9 cellular contexts compared by ENCODE assay signal in the genomic region with DNA sequence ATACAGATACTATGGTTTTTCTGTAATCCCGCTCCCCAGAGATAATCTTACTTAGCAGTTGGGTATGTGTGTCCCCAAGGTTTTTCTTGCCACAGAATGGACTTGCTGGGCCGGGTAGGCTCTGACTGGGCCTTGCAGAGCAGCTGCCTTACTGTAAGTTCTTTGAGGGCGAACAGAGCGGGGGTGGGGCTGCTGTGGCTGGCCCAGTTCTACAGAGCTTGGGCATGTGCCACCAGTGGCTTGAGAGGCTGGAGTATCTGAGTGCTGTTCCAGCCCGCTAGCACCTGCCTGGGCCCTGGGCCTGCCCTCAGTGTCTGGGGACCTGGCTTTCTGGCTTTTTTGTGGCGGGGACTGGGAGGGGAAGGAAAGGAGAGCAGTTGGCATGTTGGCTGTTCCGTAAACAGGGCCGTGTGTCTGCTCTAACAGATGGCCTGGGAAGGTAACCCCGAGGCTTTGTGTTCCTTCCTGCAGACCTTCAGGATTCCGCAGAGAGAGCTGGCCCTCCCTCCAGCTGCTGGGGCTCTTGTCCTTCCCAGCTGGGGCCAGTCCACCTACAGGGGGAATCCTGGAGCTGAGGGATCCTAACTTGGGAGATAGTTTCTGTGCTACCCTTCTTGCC. TPM values are rescaled to one million over a fixed set of nuclear protein-coding genes. Genes with fewer than 3 reads are reported as not detected.
DNase-seq lines count a peak whose midpoint lies in the region; ATAC-seq, FAIRE-seq and TF ChIP-seq lines count a peak whose summit lies in the region.
"Not testable (repeated sequence)": the region's sequence is repeated elsewhere in the genome, so short reads cannot be mapped to it uniquely, and the experiment has no call there.
"Had no signal": no experiment of that assay in that cellular context is flagged by ENCODE, and none has a peak within 500 bp of the region (broad histone marks: within the 10 kb centered on the region; RNA-seq: fewer than 3 reads in every experiment).

No MANE protein-coding gene starts in this region.

- dilution Hi-C loops in IMR-90 (cut with HindIII; ENCODE audit: low sequenced_read_pairs, unreplicated experiment): not testable (repeated sequence)

- TF ChIP-seq RAD21 in A549 (conservative IDR thresholded peaks at IDR 0.05 in 1 of 2, IDR thresholded peaks at IDR 0.05 in 1 of 2); IMR-90 (IDR thresholded peaks at IDR 0.05; ENCODE audit: low read length): not testable (repeated sequence)

- H4K5ac ChIP-seq in IMR-90 (ENCODE audit: low read depth, low read length): not testable (repeated sequence)

- H3K27ac ChIP-seq in A549; IMR-90 (ENCODE audit: insufficient read depth, low read length); gastroesophageal sphincter; lower lobe of right lung; psoas muscle; upper lobe of right lung: not testable (repeated sequence)

- not testable (repeated sequence) for H3K4me3 ChIP-seq in A549; IMR-90 (ENCODE audit: insufficient read depth, low read depth, low read length); gastroesophageal sphincter; lower lobe of right lung; psoas muscle; upper lobe of right lung

- H3K4ac ChIP-seq in IMR-90 (ENCODE audit: low read depth, low read length): not testable (repeated sequence)

- in situ Hi-C loops in IMR-90 (cut with MboI; ENCODE audit: low sequenced_read_pairs): not testable (repeated sequence)

- H4K91ac ChIP-seq in IMR-90 (ENCODE audit: insufficient read depth, low read depth, low read length): not testable (repeated sequence)

- H3K9ac ChIP-seq in IMR-90 (ENCODE audit: low read depth, low read length): not testable (repeated sequence)

- not testable (repeated sequence) for H2BK5ac ChIP-seq in IMR-90 (ENCODE audit: low read depth, low read length, poor library complexity, severe bottlenecking)

- H3K9me1 ChIP-seq in IMR-90 (ENCODE audit: insufficient read depth, low read length): not testable (repeated sequence)

- H2BK15ac ChIP-seq in IMR-90 (ENCODE audit: low read depth, low read length): not testable (repeated sequence)

- H3K14ac ChIP-seq in IMR-90 (replicated peaks; ENCODE audit: low read depth, low read length): not testable (repeated sequence)

- H2BK20ac ChIP-seq in IMR-90 (ENCODE audit: low read depth, low read length): not testable (repeated sequence)

- not testable (repeated sequence) for H3K4me2 ChIP-seq in A549; IMR-90 (ENCODE audit: low read depth, low read length)

- not testable (repeated sequence) for TF ChIP-seq POLR2A in A549 (IDR thresholded peaks at IDR 0.05; ENCODE audit: low read length); IMR-90 (IDR thresholded peaks at IDR 0.05; ENCODE audit: low read depth, low read length); gastroesophageal sphincter (IDR thresholded peaks at IDR 0.05)

- intact Hi-C loops in IMR-90 (cut with micrococcal nuclease); lower lobe of right lung (cut with DNase I); psoas muscle (cut with DNase I); upper lobe of right lung (cut with DNase I): not testable (repeated sequence)

- not testable (repeated sequence) for FAIRE-seq in A549 (lab: Jason Lieb, UNC)

- TF ChIP-seq EP300 in A549 (IDR thresholded peaks at IDR 0.05); gastroesophageal sphincter (IDR thresholded peaks at IDR 0.05): not testable (repeated sequence)

- not testable (repeated sequence) for H3K18ac ChIP-seq in IMR-90 (ENCODE audit: low read depth, low read length)

- not testable (repeated sequence) for TF ChIP-seq CTCF in A549 (IDR thresholded peaks at IDR 0.05); IMR-90 (conservative IDR thresholded peaks at IDR 0.05; ENCODE audit: low read depth, low read length); gastroesophageal sphincter (IDR thresholded peaks at IDR 0.05); lower lobe of right lung (IDR thresholded peaks at IDR 0.05); psoas muscle (IDR thresholded peaks at IDR 0.05); upper lobe of right lung (IDR thresholded peaks at IDR 0.05)

- not testable (repeated sequence) for H3K56ac ChIP-seq in IMR-90 (ENCODE audit: extremely low read depth, insufficient read depth, low read length)

- CTCF ChIA-PET in A549 (lab: Yijun Ruan, JAX); IMR-90 (lab: Yijun Ruan, JAX): not testable (repeated sequence)

- not testable (repeated sequence) for H2AK5ac ChIP-seq in IMR-90 (ENCODE audit: low read depth, low read length)

- not testable (repeated sequence) for H3K23ac ChIP-seq in IMR-90 (ENCODE audit: low read depth, low read length)

- WGBS in A549 (ENCODE audit: missing lambda C conversion rate): no CpG with 5 or more reads among the region's 10 CpGs
- WGBS in IMR-90 (ENCODE audit: extremely low coverage in 2 of 2, insufficient read length in 1 of 2), 2 experiments: no CpG with 5 or more reads among the region's 10 CpGs
- no CpG with 5 or more reads among the region's 10 CpGs for WGBS in gastroesophageal sphincter (ENCODE audit: low coverage in 1 of 2), 2 donors
- no CpG with 5 or more reads among the region's 10 CpGs for WGBS in psoas muscle, 3 donors

- not testable (repeated sequence) for H3K4me1 ChIP-seq in A549; IMR-90 (ENCODE audit: control insufficient read depth, insufficient read depth, low read length); lower lobe of right lung; psoas muscle; upper lobe of right lung
- H3K4me1 ChIP-seq in gastroesophageal sphincter: peaks cover 0 to 24% (median 0%) of the 10 kb centered on the region in 3 donors

- peaks cover 13% of the 10 kb centered on the region for H3K36me3 ChIP-seq in IMR-90 (ENCODE audit: control insufficient read depth, insufficient read depth, low read length)
- peaks cover 0 to 22% of the 10 kb centered on the region in 2 donors for H3K36me3 ChIP-seq in gastroesophageal sphincter
- H3K36me3 ChIP-seq in lower lobe of right lung: peaks cover 12% of the 10 kb centered on the region
- not testable (repeated sequence) for H3K36me3 ChIP-seq in psoas muscle (ENCODE audit: insufficient read depth in 1 of 2, low read depth in 1 of 2); upper lobe of right lung

- H3K79me1 ChIP-seq in IMR-90 (ENCODE audit: low read depth in 1 of 2, low read length in 2 of 2): peaks cover 0 to 22% of the 10 kb centered on the region in 2 experiments; a peak in 2 of 4 replicates

- H2AK9ac ChIP-seq in IMR-90 (replicated peaks; ENCODE audit: low read depth, low read length, poor library complexity): not testable (repeated sequence)

- POLR2A ChIA-PET in A549 (lab: Yijun Ruan, JAX); IMR-90 (lab: Charles Lee; ENCODE audit: unreplicated experiment): not testable (repeated sequence)

- H2AFZ ChIP-seq in IMR-90 (replicated peaks; ENCODE audit: low read length, poor library complexity): not testable (repeated sequence)

- not testable (repeated sequence) for DNase-seq in A549 (ENCODE audit: low read depth in 1 of 2, low spot score in 1 of 2); IMR-90; left lobe of liver (ENCODE audit: low spot score); lower lobe of right lung; psoas muscle; upper lobe of right lung

- BruUV-seq in IMR-90 (replicated peaks; lab: Mats Ljungman, UMichigan): not testable (repeated sequence)

- H3K27me3 ChIP-seq in IMR-90 (ENCODE audit: control insufficient read depth, insufficient read depth, low read length); gastroesophageal sphincter; lower lobe of right lung (ENCODE audit: low read depth); psoas muscle (ENCODE audit: insufficient read depth in 3 of 3, low read length in 2 of 3); upper lobe of right lung: not testable (repeated sequence)

- H4K8ac ChIP-seq in IMR-90 (ENCODE audit: low read depth in 2 of 2, low read length in 2 of 2): not testable (repeated sequence)

- not testable (repeated sequence) for H3K9me3 ChIP-seq in A549; IMR-90 (ENCODE audit: control insufficient read depth, insufficient read depth, low read length); gastroesophageal sphincter; lower lobe of right lung; psoas muscle; upper lobe of right lung

- ATAC-seq in A549: peak; percentile 11 to 15; a peak in 5 of 6 replicates
- ATAC-seq in IMR-90 (ENCODE audit: low read depth): peak; percentile 1; the same call in 1 of the 2 replicates
- peak; percentile 3; the same call in 2 of the 3 replicates for ATAC-seq in SK-N-SH treated with all-trans-retinoic acid at 6 μM for 48 hours
- ATAC-seq in gastroesophageal sphincter: peak; percentile 42
- ATAC-seq in left lobe of liver: peak; percentile 36
- ATAC-seq in lower lobe of right lung: peak; percentile 49
- peak; percentile 68 to 80 (median 74) for ATAC-seq in psoas muscle
- ATAC-seq in upper lobe of right lung: peak; percentile 47

- H4K20me1 ChIP-seq in IMR-90 (ENCODE audit: insufficient read depth, low read length): peaks cover 23% of the 10 kb centered on the region

- H2BK120ac ChIP-seq in IMR-90 (ENCODE audit: low read depth, low read length): not testable (repeated sequence)

RNA-seq across cellular contexts. Expression of a gene that starts 23.0 kb away (rescaled TPM):
- polyA plus RNA-seq in A549 (2011; rRNA removed): 1.0 and 1.1 TPM in 2 replicates
- 1.1 and 1.6 TPM in 2 replicates for polyA plus RNA-seq in A549 (2012; cell fraction: cytosol; rRNA removed)
- polyA plus RNA-seq in A549 (2012; cell fraction: nucleus; rRNA removed): 4.6 and 5.2 TPM in 2 replicates
- 2.7 to 2.9 TPM (median 2.8 TPM) in 3 replicates for polyA plus RNA-seq in A549 (2017; fragmentation: RNase III; extraction: RNeasy Plus Mini Kit Qiagen cat#74134 plus additional on column Dnase treatment)
- 1.7 and 2.3 TPM in 2 replicates for polyA minus RNA-seq in A549 (2011; rRNA and poly(A)+ RNA removed)
- 1.4 and 1.9 TPM in 2 replicates for total RNA-seq in IMR-90 (2012; rRNA removed)
- 2.1 and 2.4 TPM in 2 replicates for polyA plus RNA-seq in IMR-90 (2012; rRNA removed)
- 0.62 and 1.5 TPM in 2 replicates for polyA plus RNA-seq in IMR-90 (2012; cell fraction: cytosol; rRNA removed)
- 7.5 and 12.3 TPM in 2 replicates for polyA plus RNA-seq in IMR-90 (2012; cell fraction: nucleus; rRNA removed; ENCODE audit: low replicate concordance)
- 1 to 10 TPM; 4.4 to 5.1 (median 4.8) TPM for total RNA-seq in gastroesophageal sphincter
- 2.1 TPM for total RNA-seq in left lobe of liver
- 5.7 TPM for total RNA-seq in lower lobe of right lung
- total RNA-seq in psoas muscle: 1 to 10 TPM; 1.8 to 3.2 (median 2.3) TPM
- polyA plus RNA-seq in psoas muscle: 1 to 10 TPM in 2 of 3 donors, under 1 TPM in 1; 0.94 to 2.2 (median 1.2) TPM
- total RNA-seq in upper lobe of right lung: 5.1 TPM

RNA-seq across cellular contexts. Expression of a gene that starts 27.1 kb away (rescaled TPM):
- polyA plus RNA-seq in A549 (2011; rRNA removed) (0.57 and 0.71 TPM in 2 replicates), A549 (2017; fragmentation: RNase III; extraction: RNeasy Plus Mini Kit Qiagen cat#74134 plus additional on column Dnase treatment) (0.44 to 1.2 TPM (median 0.58 TPM) in 3 replicates), IMR-90 (2012; rRNA removed) (0.75 and 1.5 TPM in 2 replicates), psoas muscle (under 1 TPM; 0.01 to 0.07 (median 0.06) TPM)
- 1.4 and 1.5 TPM in 2 replicates for polyA plus RNA-seq in A549 (2012; cell fraction: cytosol; rRNA removed)
- polyA plus RNA-seq in A549 (2012; cell fraction: nucleus; rRNA removed): 8.5 and 13.2 TPM in 2 replicates
- 0.54 TPM in 1 of 2 replicates, not detected in the other for polyA minus RNA-seq in A549 (2011; rRNA and poly(A)+ RNA removed)
- total RNA-seq in IMR-90 (2012; rRNA removed) (0.28 and 0.36 TPM in 2 replicates), gastroesophageal sphincter (1 to 10 TPM in 1 of 4 donors, under 1 TPM in 2, not detected in 1; 0.15 to 4.4 (median 0.27) TPM), left lobe of liver (0.78 TPM), lower lobe of right lung (3.5 TPM), psoas muscle (under 1 TPM in 1 of 4 donors, not detected in 3; 0.34 TPM), upper lobe of right lung (4.0 TPM)
- 1.3 and 2.7 TPM in 2 replicates for polyA plus RNA-seq in IMR-90 (2012; cell fraction: cytosol; rRNA removed)
- polyA plus RNA-seq in IMR-90 (2012; cell fraction: nucleus; rRNA removed; ENCODE audit: low replicate concordance): 5.3 and 16.1 TPM in 2 replicates

RNA-seq across cellular contexts. Expression of a gene that starts 56.6 kb away (rescaled TPM):
- 0.08 and 0.11 TPM in 2 replicates for polyA plus RNA-seq in A549 (2011; rRNA removed)
- 0.03 and 0.06 TPM in 2 replicates for polyA plus RNA-seq in A549 (2012; cell fraction: cytosol; rRNA removed)
- 0.17 and 0.22 TPM in 2 replicates for polyA plus RNA-seq in A549 (2012; cell fraction: nucleus; rRNA removed)
- 0.14 to 0.24 TPM (median 0.16 TPM) in 3 replicates for polyA plus RNA-seq in A549 (2017; fragmentation: RNase III; extraction: RNeasy Plus Mini Kit Qiagen cat#74134 plus additional on column Dnase treatment)
- polyA minus RNA-seq in A549 (2011; rRNA and poly(A)+ RNA removed): 0.12 and 0.34 TPM in 2 replicates
- total RNA-seq in IMR-90 (2012; rRNA removed): 0.18 and 0.28 TPM in 2 replicates
- polyA plus RNA-seq in IMR-90 (2012; rRNA removed): 0.03 and 0.07 TPM in 2 replicates
- 0.07 TPM in 1 of 2 replicates, not detected in the other for polyA plus RNA-seq in IMR-90 (2012; cell fraction: cytosol; rRNA removed)
- polyA plus RNA-seq in IMR-90 (2012; cell fraction: nucleus; rRNA removed; ENCODE audit: low replicate concordance): 0.02 and 0.03 TPM in 2 replicates
- under 1 TPM in 2 of 4 donors, not detected in 2; under 0.01 to 0.12 TPM for total RNA-seq in gastroesophageal sphincter
- 0.08 TPM for total RNA-seq in left lobe of liver
- total RNA-seq in lower lobe of right lung: 0.21 TPM
- total RNA-seq in psoas muscle: under 1 TPM in 1 of 4 donors, not detected in 3; 0.08 TPM
- under 1 TPM in 1 of 3 donors, not detected in 2; 0.01 TPM for polyA plus RNA-seq in psoas muscle
- total RNA-seq in upper lobe of right lung: 0.09 TPM
- total RNA-seq: GM23248 had no signal

Comparison
In these comparisons a context has a peak if more than half of its experiments do, and no peak if none do; other contexts are left out.
1. ATAC-seq: peak in every context shown above with its lines; median percentile 74 in psoas muscle; 49 in lower lobe of right lung; 47 in upper lobe of right lung; 42 in gastroesophageal sphincter; 36 in left lobe of liver; 13 in A549; 3 in SK-N-SH treated with all-trans-retinoic acid at 6 μM for 48 hours; 1 in IMR-90.